30 cellular contexts compared by ENCODE assay signal in the genomic region with DNA sequence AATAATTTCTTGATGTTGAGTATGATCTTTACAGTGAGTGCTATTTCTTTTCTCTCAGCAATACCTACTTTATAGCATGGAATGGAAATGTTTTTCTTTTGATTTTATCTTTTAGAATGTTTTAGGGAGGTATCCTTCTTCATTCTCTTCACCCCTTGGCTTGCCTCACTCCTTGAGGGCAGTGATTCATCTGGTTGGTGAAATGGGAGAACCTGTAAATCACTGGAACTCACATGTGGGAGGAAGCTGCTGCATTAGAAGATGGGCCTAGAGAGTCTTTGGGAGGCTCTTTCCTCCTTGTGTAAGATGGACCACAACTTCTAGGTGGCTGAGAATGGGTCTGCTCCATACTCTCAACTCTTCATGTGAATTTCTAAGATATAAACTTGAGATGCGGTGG.
"Had no signal": no experiment of that assay in that cellular context is flagged by ENCODE, and none has a peak within 500 bp of the region (broad histone marks: within the 10 kb centered on the region; RNA-seq: fewer than 3 reads in every experiment).

No MANE protein-coding gene starts in this region.

- ATAC-seq: activated naive CD4-positive, alpha-beta T cell treated with anti-CD3 and anti-CD28 coated beads, Interleukin-2, amount 50 U/mL, for 72 hours; activated T-cell treated with anti-CD3 and anti-CD28 coated beads, Interleukin-2, amount 50 U/mL, for 72 hours; gastroesophageal sphincter; heart right ventricle; T-helper 17 cell had no signal

- H3K9me3 ChIP-seq: ascending aorta, esophagus squamous epithelium, gastroesophageal sphincter had no signal

- H3K4me3 Mint-ChIP-seq: activated CD4-positive, alpha-beta memory T cell treated with anti-CD3 and anti-CD28 coated beads, Interleukin-2, amount 10 ng/mL, durations not matched to agents 7 days and 5 days; activated CD4-positive, alpha-beta T cell treated with anti-CD3 and anti-CD28 coated beads, Interleukin-2, amount 10 ng/mL, durations not matched to agents 7 days and 5 days; activated naive CD4-positive, alpha-beta T cell treated with anti-CD3 and anti-CD28 coated beads, Interleukin-2, amount 10 ng/mL, durations not matched to agents 7 days and 5 days; activated naive CD8-positive, alpha-beta T cell treated with anti-CD3 and anti-CD28 coated beads, Interleukin-2, amount 10 ng/mL, durations not matched to agents 7 days and 5 days; activated T-cell treated with anti-CD3 and anti-CD28 coated beads, Interleukin-2, amount 50 U/mL, for 24 hours; activated T-cell treated with anti-CD3 and anti-CD28 coated beads, Interleukin-2, amount 50 U/mL, for 72 hours; brain; central memory CD8-positive, alpha-beta T cell; dendritic cell treated with granulocyte-macrophage colony-stimulating factor and Interleukin-4, amounts not matched to agents 40 ng/mL and 50 ng/mL, for 4 days; endodermal cell; T-helper 17 cell; T-helper 2 cell treated with Interferon-gamma antibody and Interleukin-4, amounts not matched to agents 5 μg/mL and 100 μg/mL, for 36 hours had no signal

- H3K4me1 ChIP-seq: ascending aorta, esophagus squamous epithelium, gastroesophageal sphincter, heart right ventricle had no signal

- H3K27ac ChIP-seq: ascending aorta, coronary artery, dorsolateral prefrontal cortex, esophagus squamous epithelium, gastroesophageal sphincter, heart right ventricle had no signal

- H3K36me3 ChIP-seq: ascending aorta, esophagus squamous epithelium, gastroesophageal sphincter, heart right ventricle had no signal

- H3K9me3 Mint-ChIP-seq: activated CD4-positive, alpha-beta memory T cell treated with anti-CD3 and anti-CD28 coated beads, Interleukin-2, amount 10 ng/mL, durations not matched to agents 7 days and 5 days; activated CD4-positive, alpha-beta T cell treated with anti-CD3 and anti-CD28 coated beads, Interleukin-2, amount 10 ng/mL, durations not matched to agents 7 days and 5 days; activated naive CD4-positive, alpha-beta T cell treated with anti-CD3 and anti-CD28 coated beads, Interleukin-2, amount 10 ng/mL, durations not matched to agents 7 days and 5 days; activated T-cell treated with anti-CD3 and anti-CD28 coated beads, Interleukin-2, amount 50 U/mL, for 24 hours; T-helper 2 cell treated with Interferon-gamma antibody and Interleukin-4, amounts not matched to agents 5 μg/mL and 100 μg/mL, for 36 hours had no signal

- H3K27ac Mint-ChIP-seq: activated CD4-positive, alpha-beta memory T cell treated with anti-CD3 and anti-CD28 coated beads, Interleukin-2, amount 10 ng/mL, durations not matched to agents 7 days and 5 days; activated CD4-positive, alpha-beta T cell treated with anti-CD3 and anti-CD28 coated beads, Interleukin-2, amount 10 ng/mL, durations not matched to agents 7 days and 5 days; activated naive CD4-positive, alpha-beta T cell treated with anti-CD3 and anti-CD28 coated beads, Interleukin-2, amount 10 ng/mL, durations not matched to agents 7 days and 5 days; activated naive CD4-positive, alpha-beta T cell treated with anti-CD3 and anti-CD28 coated beads, Interleukin-2, amount 50 U/mL, for 72 hours; activated naive CD8-positive, alpha-beta T cell treated with anti-CD3 and anti-CD28 coated beads, Interleukin-2, amount 10 ng/mL, durations not matched to agents 7 days and 5 days; activated T-cell treated with anti-CD3 and anti-CD28 coated beads, Interleukin-2, amount 50 U/mL, for 24 hours; activated T-cell treated with anti-CD3 and anti-CD28 coated beads, Interleukin-2, amount 50 U/mL, for 72 hours; brain; dendritic cell treated with granulocyte-macrophage colony-stimulating factor and Interleukin-4, amounts not matched to agents 40 ng/mL and 50 ng/mL, for 4 days; endodermal cell; T-helper 17 cell; T-helper 2 cell treated with Interferon-gamma antibody and Interleukin-4, amounts not matched to agents 5 μg/mL and 100 μg/mL, for 36 hours had no signal

- H3K27me3 ChIP-seq: ascending aorta, dorsolateral prefrontal cortex, esophagus squamous epithelium, gastroesophageal sphincter, heart right ventricle had no signal

- H3K4me3 ChIP-seq: ascending aorta, coronary artery, dorsolateral prefrontal cortex, esophagus squamous epithelium, gastroesophageal sphincter, heart right ventricle had no signal

- H3K27me3 Mint-ChIP-seq: activated CD4-positive, alpha-beta memory T cell treated with anti-CD3 and anti-CD28 coated beads, Interleukin-2, amount 10 ng/mL, durations not matched to agents 7 days and 5 days; activated naive CD4-positive, alpha-beta T cell treated with anti-CD3 and anti-CD28 coated beads, Interleukin-2, amount 10 ng/mL, durations not matched to agents 7 days and 5 days; activated T-cell treated with anti-CD3 and anti-CD28 coated beads, Interleukin-2, amount 50 U/mL, for 24 hours; dendritic cell treated with granulocyte-macrophage colony-stimulating factor and Interleukin-4, amounts not matched to agents 40 ng/mL and 50 ng/mL, for 4 days had no signal

- H3K36me3 Mint-ChIP-seq: activated naive CD4-positive, alpha-beta T cell treated with anti-CD3 and anti-CD28 coated beads, Interleukin-2, amount 10 ng/mL, durations not matched to agents 7 days and 5 days; activated naive CD8-positive, alpha-beta T cell treated with anti-CD3 and anti-CD28 coated beads, Interleukin-2, amount 10 ng/mL, durations not matched to agents 7 days and 5 days; brain had no signal

- DNase-seq: activated CD4-positive, alpha-beta memory T cell treated with anti-CD3 and anti-CD28 coated beads, Interleukin-2, amount 10 ng/mL, durations not matched to agents 7 days and 5 days; activated CD4-positive, alpha-beta T cell treated with anti-CD3 and anti-CD28 coated beads for 1 hour; activated CD4-positive, alpha-beta T cell treated with anti-CD3 and anti-CD28 coated beads for 4 hours; activated CD4-positive, alpha-beta T cell treated with anti-CD3 and anti-CD28 coated beads, Interleukin-2, amount 10 ng/mL, durations not matched to agents 7 days and 5 days; activated CD4-positive, alpha-beta T cell treated with anti-CD3 and anti-CD28 coated beads, Interleukin-2, amount 50 U/mL, for 4 hours; activated CD4-positive, CD25-positive, alpha-beta regulatory T cell; activated CD8-positive, alpha-beta memory T cell treated with anti-CD3 and anti-CD28 coated beads, Interleukin-2, amount 50 U/mL, for 48 hours; activated gamma-delta T cell; activated naive CD4-positive, alpha-beta T cell; activated naive CD4-positive, alpha-beta T cell treated with anti-CD3 and anti-CD28 coated beads, Interleukin-2, amount 10 ng/mL, durations not matched to agents 7 days and 5 days; activated naive CD8-positive, alpha-beta T cell treated with anti-CD3 and anti-CD28 coated beads, Interleukin-2, amount 10 ng/mL, durations not matched to agents 7 days and 5 days; activated T-cell treated with anti-CD3 and anti-CD28 coated beads for 4 hours; activated T-cell treated with anti-CD3 and anti-CD28 coated beads, Interleukin-2, amount 50 U/mL, for 24 hours; activated T-cell treated with anti-CD3 and anti-CD28 coated beads, Interleukin-2, amount 50 U/mL, for 72 hours; dorsolateral prefrontal cortex; effector memory CD4-positive, alpha-beta T cell; endodermal cell; esophagus squamous epithelium; foreskin melanocyte; heart right ventricle; T-helper 1 cell; T-helper 17 cell had no signal

- H3K4me1 Mint-ChIP-seq: activated CD4-positive, alpha-beta memory T cell treated with anti-CD3 and anti-CD28 coated beads, Interleukin-2, amount 10 ng/mL, durations not matched to agents 7 days and 5 days; activated CD4-positive, alpha-beta T cell treated with anti-CD3 and anti-CD28 coated beads, Interleukin-2, amount 10 ng/mL, durations not matched to agents 7 days and 5 days; activated naive CD4-positive, alpha-beta T cell treated with anti-CD3 and anti-CD28 coated beads, Interleukin-2, amount 10 ng/mL, durations not matched to agents 7 days and 5 days; activated naive CD8-positive, alpha-beta T cell treated with anti-CD3 and anti-CD28 coated beads, Interleukin-2, amount 10 ng/mL, durations not matched to agents 7 days and 5 days; brain; central memory CD8-positive, alpha-beta T cell; T-helper 17 cell had no signal
